12 cellular contexts compared by ENCODE assay signal in genomic region chr6:54135665-54136370, GRCh38. TPM values are rescaled to one million over a fixed set of nuclear protein-coding genes. Genes with fewer than 3 reads are reported as not detected.
DNase-seq lines count a peak whose midpoint lies in the region; ATAC-seq and TF ChIP-seq lines count a peak whose summit lies in the region.
"Had no signal": no experiment of that assay in that cellular context is flagged by ENCODE, and none has a peak within 500 bp of the region (broad histone marks: within the 10 kb centered on the region; RNA-seq: fewer than 3 reads in every experiment).

No MANE protein-coding gene starts in this region.

- no peak for TF ChIP-seq CTCF in gastrocnemius medialis (IDR thresholded peaks at IDR 0.05 in 4 of 5, conservative IDR thresholded peaks at IDR 0.05 in 1 of 5)

- no peak overlapping the region for H3K4me3 Mint-ChIP-seq in stimulated activated naive CD8-positive, alpha-beta T cell treated with anti-CD3 and anti-CD28 coated beads, Interleukin-15, amount 100 ng/mL, for 72 hours
- H3K4me3 Mint-ChIP-seq: IgD-negative memory B cell, memory B cell had no signal

- peaks cover 0 to 24% of the 10 kb centered on the region in 2 donors for H3K36me3 ChIP-seq in gastrocnemius medialis

- H3K27me3 Mint-ChIP-seq in stimulated activated naive CD8-positive, alpha-beta T cell treated with anti-CD3 and anti-CD28 coated beads, Interleukin-15, amount 100 ng/mL, for 72 hours: no peaks in the 10 kb centered on the region
- H3K27me3 Mint-ChIP-seq: IgD-negative memory B cell, memory B cell had no signal

- no peaks in the 10 kb centered on the region for H3K27me3 ChIP-seq in gastrocnemius medialis

- peak overlapping the region; percentile 45 to 69 (median 68) for H3K27ac ChIP-seq in gastrocnemius medialis

- DNase-seq in H4 (ENCODE audit: low spot score) (peak; percentile 41), RPMI7951 (ENCODE audit: low read depth) (peak; percentile 6), fibroblast of the conjunctiva (ENCODE audit: low read depth) (peak; percentile 31), gastrocnemius medialis (no peak), cortex of kidney (lab: John Stamatoyannopoulos, UW) (no peak), AG08395 (ENCODE audit: low spot score) (no peak)
- DNase-seq in stimulated activated naive CD8-positive, alpha-beta T cell treated with anti-CD3 and anti-CD28 coated beads, Interleukin-15, amount 100 ng/mL, for 72 hours: no peak
- DNase-seq: NCI-H510A had no signal

- no peak overlapping the region for H3K27ac Mint-ChIP-seq in stimulated activated naive CD8-positive, alpha-beta T cell treated with anti-CD3 and anti-CD28 coated beads, Interleukin-15, amount 100 ng/mL, for 72 hours
- H3K27ac Mint-ChIP-seq: IgD-negative memory B cell, memory B cell had no signal

- ATAC-seq in gastrocnemius medialis (no peak), HG02840 (IDR thresholded peaks at IDR 0.05; ENCODE audit: low FRiP score, unreplicated experiment) (no peak)
- ATAC-seq in stimulated activated naive CD8-positive, alpha-beta T cell treated with anti-CD3 and anti-CD28 coated beads, Interleukin-15, amount 100 ng/mL, for 72 hours: no peak

- no peak overlapping the region for H3K4me3 ChIP-seq in gastrocnemius medialis

- intact Hi-C loops in gastrocnemius medialis (cut with DNase I; ENCODE audit: low total_unique reads): no loop called here

- H3K4me1 ChIP-seq in gastrocnemius medialis: peaks cover 38 to 47% of the 10 kb centered on the region in 2 donors

- no peaks in the 10 kb centered on the region for H3K9me3 ChIP-seq in gastrocnemius medialis

- H3K4me1 Mint-ChIP-seq in stimulated activated naive CD8-positive, alpha-beta T cell treated with anti-CD3 and anti-CD28 coated beads, Interleukin-15, amount 100 ng/mL, for 72 hours: no peaks in the 10 kb centered on the region
- H3K4me1 Mint-ChIP-seq: IgD-negative memory B cell, memory B cell had no signal

- in situ Hi-C loops in gastrocnemius medialis (cut with MboI; ENCODE audit: low sequenced_read_pairs in 4 of 4): loop anchor here in 1 of 4 donors (10.0 kb wide), 1 partner anchor 49 kb away; no protein-coding TSS in a partner anchor

- H3K9me3 Mint-ChIP-seq in stimulated activated naive CD8-positive, alpha-beta T cell treated with anti-CD3 and anti-CD28 coated beads, Interleukin-15, amount 100 ng/mL, for 72 hours: peaks cover 12 to 15% of the 10 kb centered on the region in 2 donors

- no peak for TF ChIP-seq POLR2A in gastrocnemius medialis (IDR thresholded peaks at IDR 0.05)

RNA-seq across cellular contexts. Expression of gene MLIP, which starts 24.6 kb away (rescaled TPM):
- not detected in 2 replicates for total RNA-seq in H4 (2014; rRNA removed; shearing (Covaris generic))
- not detected in 2 replicates for total RNA-seq in RPMI7951 (2014; rRNA removed; shearing (Covaris generic))
- 100 to 1,000 TPM; 130 to 200 (median 160) TPM for total RNA-seq in gastrocnemius medialis
- total RNA-seq: T-helper 1 cell treated with Interleukin-12 subunit alpha and Interleukin-12 subunit beta and Interleukin-4 antibody, amounts not matched to agents 30 ng/mL and 1 ng/mL, for 36 hours had no signal

Comparison
In these comparisons a context has a peak if more than half of its experiments do, and no peak if none do; other contexts are left out.
1. DNase-seq: peak in H4 (single experiment), RPMI7951 (single experiment) and fibroblast of the conjunctiva (single experiment); none in gastrocnemius medialis (0 of 2), cortex of kidney (single experiment), AG08395 (single experiment) and stimulated activated naive CD8-positive, alpha-beta T cell treated with anti-CD3 and anti-CD28 coated beads, Interleukin-15, amount 100 ng/mL, for 72 hours (0 of 2).
2. RNA of gene MLIP, which starts 24.6 kb away (total RNA-seq): 130 to 200 TPM in gastrocnemius medialis; not detected in H4 and not detected in RPMI7951; every median in the first group is over 100 times any median in the second.